ENCODE assay signal across 8 cellular contexts in genomic region chr6:17281497-17282481, GRCh38. TPM values are rescaled to one million over a fixed set of nuclear protein-coding genes. Genes with fewer than 3 reads are reported as not detected.
DNase-seq lines count a peak whose midpoint lies in the region; ATAC-seq, FAIRE-seq and TF ChIP-seq lines count a peak whose summit lies in the region.

No MANE protein-coding gene starts in this region.

- peaks cover 3% of the 10 kb centered on the region for H3K36me3 Mint-ChIP-seq in type B pancreatic cell

- no peak for FAIRE-seq in GM12891 (lab: Jason Lieb, UNC)

- peak overlapping the region; percentile 68 for H3K27ac Mint-ChIP-seq in type B pancreatic cell

- peak overlapping the region; percentile 29 for H3K4me3 ChIP-seq in effector memory CD4-positive, alpha-beta T cell (ENCODE audit: insufficient read depth, low read depth, low read length, poor library complexity, severe bottlenecking)
- H3K4me3 ChIP-seq in mucosa of descending colon: peak overlapping the region; percentile 35

- no peak for TF ChIP-seq CTCF in mucosa of descending colon (IDR thresholded peaks at IDR 0.05)
- TF ChIP-seq CTCF in type B pancreatic cell (conservative IDR thresholded peaks at IDR 0.05): no peak

- H3K4me1 ChIP-seq in effector memory CD4-positive, alpha-beta T cell (ENCODE audit: control insufficient read depth, insufficient read depth, low read length, poor library complexity, severe bottlenecking): peaks cover 8% of the 10 kb centered on the region
- H3K4me1 ChIP-seq in mucosa of descending colon (ENCODE audit: low read depth): no peaks in the 10 kb centered on the region

- peaks cover 91% of the 10 kb centered on the region for H3K27me3 Mint-ChIP-seq in type B pancreatic cell

- intact Hi-C loops in mucosa of descending colon (cut with DNase I, micrococcal nuclease): loop anchor here in 1 of 2 donors (5.0 kb wide), 1 partner anchor 301 kb away; no protein-coding TSS in a partner anchor

- no peaks in the 10 kb centered on the region for H3K9me3 ChIP-seq in effector memory CD4-positive, alpha-beta T cell (ENCODE audit: control insufficient read depth, low read length)
- no peaks in the 10 kb centered on the region for H3K9me3 ChIP-seq in mucosa of descending colon

- H3K27ac ChIP-seq in effector memory CD4-positive, alpha-beta T cell (ENCODE audit: insufficient read depth, low read length, poor library complexity, severe bottlenecking): no peak overlapping the region

- H3K4me3 Mint-ChIP-seq in type B pancreatic cell: peak overlapping the region; percentile 93

- ATAC-seq in mucosa of descending colon (peak; percentile 62), GM19351 (IDR thresholded peaks at IDR 0.05; ENCODE audit: unreplicated experiment) (no peak)

- TF ChIP-seq POLR2A in GM12891 (IDR thresholded peaks at IDR 0.05; ENCODE audit: low read depth, low read length): no peak

- H3K36me3 ChIP-seq in effector memory CD4-positive, alpha-beta T cell (ENCODE audit: control insufficient read depth, insufficient read depth, low read length): no peaks in the 10 kb centered on the region
- H3K36me3 ChIP-seq in mucosa of descending colon (ENCODE audit: low read depth): no peaks in the 10 kb centered on the region

- DNase-seq in GM12891 (ENCODE audit: insufficient read length, low spot score) (peak; percentile 8), NCI-H748 treated with DMSO at 0.1 percent for 48 hours (lab: John Stamatoyannopoulos, UW) (peak; percentile 46), mucosa of descending colon (peak; percentile 41 to 53 (median 52)), type B pancreatic cell (ENCODE audit: extremely low spot score, unreplicated experiment) (peak; percentile 70), HPDE6-E6E7 (ENCODE audit: extremely low spot score) (no peak)
- DNase-seq in effector memory CD4-positive, alpha-beta T cell: no peak
- no peak for DNase-seq in effector CD8-positive, alpha-beta T cell (lab: John Stamatoyannopoulos, UW)

- peaks cover 12% of the 10 kb centered on the region for H3K27me3 ChIP-seq in effector memory CD4-positive, alpha-beta T cell (replicated peaks; ENCODE audit: control insufficient read depth, insufficient read depth, low read length, poor library complexity, severe bottlenecking)

- H3K4me1 Mint-ChIP-seq in type B pancreatic cell (ENCODE audit: unreplicated experiment): peaks cover 9% of the 10 kb centered on the region

- H3K9me3 Mint-ChIP-seq in type B pancreatic cell: no peaks in the 10 kb centered on the region

TF ChIP-seq in GM12891, 5 proteins besides CTCF, POLR2A, EP300 and RAD21:
- TF ChIP-seq POU2F2 (IDR thresholded peaks at IDR 0.05; ENCODE audit: low read depth, low read length) (no peak), PAX5 (IDR thresholded peaks at IDR 0.05; ENCODE audit: insufficient read depth, low read length, severe bottlenecking) (no peak), SPI1 (IDR thresholded peaks at IDR 0.05; ENCODE audit: low read depth, low read length) (no peak), POLR2AphosphoS5 (IDR thresholded peaks at IDR 0.05; ENCODE audit: low read depth, low read length) (no peak), TAF1 (IDR thresholded peaks at IDR 0.05; ENCODE audit: low read depth, low read length) (no peak)

RNA-seq across cellular contexts. Expression of gene RBM24, which starts 0.6 kb away (rescaled TPM):
- not detected for polyA plus RNA-seq in GM12891 (2012; ENCODE audit: low read depth, missing spikeins)
- total RNA-seq in mucosa of descending colon (1 to 10 TPM; 2.6 to 8.3 (median 6.8) TPM), type B pancreatic cell (ENCODE audit: low replicate concordance) (0.88 and 4.2 TPM in 2 replicates)

Comparison
In these comparisons a context has a peak if more than half of its experiments do, and no peak if none do; other contexts are left out.
1. DNase-seq: peak in GM12891 (single experiment), NCI-H748 treated with DMSO at 0.1 percent for 48 hours (single experiment), mucosa of descending colon (3 of 3) and type B pancreatic cell (single experiment); none in effector memory CD4-positive, alpha-beta T cell (0 of 3), HPDE6-E6E7 (single experiment) and effector CD8-positive, alpha-beta T cell (single experiment).